20 cellular contexts compared by ENCODE assay signal in genomic region chr16:15457390-15457789, GRCh38.
"Had no signal": no experiment of that assay in that cellular context is flagged by ENCODE, and none has a peak within 500 bp of the region (broad histone marks: within the 10 kb centered on the region; RNA-seq: fewer than 3 reads in every experiment).

No MANE protein-coding gene starts in this region.

- H3K4me2 ChIP-seq: KMS-11, SK-N-SH had no signal

- H3K4me3 Mint-ChIP-seq: IgD-negative memory B cell had no signal

- H3K9ac ChIP-seq: KMS-11, SK-N-SH had no signal

- H3K9me3 ChIP-seq: SK-N-SH had no signal

- H3K4me3 ChIP-seq: K562 had no signal

- H3K27ac Mint-ChIP-seq: IgD-negative memory B cell had no signal

- H3K27ac ChIP-seq: KMS-11, RWPE1 had no signal

- H3K9me3 Mint-ChIP-seq: IgD-negative memory B cell had no signal

- H3K36me3 Mint-ChIP-seq: IgD-negative memory B cell had no signal

- DNase-seq: Kasumi-1, MM.1S, NCI-H1092 treated with DMSO at 0.1 percent for 48 hours, NCI-H1436, NCI-H187, NCI-H2029, NCI-H2081 treated with DMSO at 0.1 percent for 48 hours, NCI-H2171, NCI-H226, NCI-H446, NCI-H510A, NCI-H524 treated with DMSO at 0.1 percent for 48 hours, NCI-H774, SHP77, SK-N-SH, SW 1271 had no signal
